Comparison of ENCODE assay signal across 17 cellular contexts in the genomic region with DNA sequence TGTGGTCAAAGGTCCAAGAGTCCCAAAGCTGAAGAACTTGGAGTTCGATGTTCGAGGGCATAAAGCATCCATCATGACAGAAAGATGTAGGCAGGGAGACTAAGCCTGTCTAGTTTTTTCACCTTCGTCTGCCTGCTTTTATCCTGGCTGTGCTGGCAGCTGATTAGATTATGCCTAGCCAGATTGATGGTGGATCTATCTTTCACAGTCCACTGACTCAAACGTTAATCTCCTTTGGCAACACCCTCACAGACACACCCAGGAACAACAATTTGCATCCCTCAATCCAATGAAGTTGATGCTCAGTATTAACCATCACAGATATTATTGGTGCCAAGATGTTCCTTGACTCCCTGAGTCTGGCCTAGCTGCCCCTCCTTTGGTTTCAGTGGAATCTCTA.
"Had no signal": no experiment of that assay in that cellular context is flagged by ENCODE, and none has a peak within 500 bp of the region (broad histone marks: within the 10 kb centered on the region; RNA-seq: fewer than 3 reads in every experiment).

No MANE protein-coding gene starts in this region.

- H3K4me1 Mint-ChIP-seq: neural crest cell had no signal

- H3K4me3 Mint-ChIP-seq: activated naive CD8-positive, alpha-beta T cell; neural crest cell; T-helper 1 cell treated with Interleukin-12 subunit alpha and Interleukin-12 subunit beta and Interleukin-4 antibody, amounts not matched to agents 30 μg/mL and 1 μg/mL, for 36 hours had no signal

- H3K27ac Mint-ChIP-seq: activated naive CD8-positive, alpha-beta T cell; T-helper 1 cell treated with Interleukin-12 subunit alpha and Interleukin-12 subunit beta and Interleukin-4 antibody, amounts not matched to agents 30 μg/mL and 1 μg/mL, for 36 hours had no signal

- H3K9me3 Mint-ChIP-seq: neural crest cell had no signal

- ATAC-seq: left ventricle myocardium superior, mucosa of descending colon, psoas muscle had no signal

- H3K4me3 ChIP-seq: heart right ventricle, mucosa of descending colon, psoas muscle, thyroid gland had no signal

- H3K27me3 Mint-ChIP-seq: activated naive CD8-positive, alpha-beta T cell; naive B cell had no signal

- H3K27ac ChIP-seq: psoas muscle, thyroid gland, VCaP had no signal

- H3K27me3 ChIP-seq: heart right ventricle, thyroid gland had no signal

- DNase-seq: activated CD4-positive, alpha-beta T cell treated with anti-CD3 and anti-CD28 coated beads for 1 hour; activated CD8-positive, alpha-beta memory T cell treated with anti-CD3 and anti-CD28 coated beads for 24 hours; activated gamma-delta T cell treated with Interleukin-2 at 50 U/mL for 16 hours; caudate nucleus; heart right ventricle; left ventricle myocardium superior; mucosa of descending colon; naive B cell; psoas muscle; right cardiac atrium; stimulated activated CD4-positive, alpha-beta T cell treated with anti-CD3 and anti-CD28 coated beads, Interleukin-2, amount 100 ng/mL, for 24 hours; stimulated activated naive CD4-positive, alpha-beta T cell treated with Interleukin-2 at 50 U/mL for 16 hours; thyroid gland had no signal

- H3K4me1 ChIP-seq: psoas muscle, thyroid gland had no signal

- H3K9me3 ChIP-seq: mucosa of descending colon, psoas muscle, thyroid gland had no signal

- H3K36me3 ChIP-seq: heart right ventricle, thyroid gland had no signal
